In the genomic region with DNA sequence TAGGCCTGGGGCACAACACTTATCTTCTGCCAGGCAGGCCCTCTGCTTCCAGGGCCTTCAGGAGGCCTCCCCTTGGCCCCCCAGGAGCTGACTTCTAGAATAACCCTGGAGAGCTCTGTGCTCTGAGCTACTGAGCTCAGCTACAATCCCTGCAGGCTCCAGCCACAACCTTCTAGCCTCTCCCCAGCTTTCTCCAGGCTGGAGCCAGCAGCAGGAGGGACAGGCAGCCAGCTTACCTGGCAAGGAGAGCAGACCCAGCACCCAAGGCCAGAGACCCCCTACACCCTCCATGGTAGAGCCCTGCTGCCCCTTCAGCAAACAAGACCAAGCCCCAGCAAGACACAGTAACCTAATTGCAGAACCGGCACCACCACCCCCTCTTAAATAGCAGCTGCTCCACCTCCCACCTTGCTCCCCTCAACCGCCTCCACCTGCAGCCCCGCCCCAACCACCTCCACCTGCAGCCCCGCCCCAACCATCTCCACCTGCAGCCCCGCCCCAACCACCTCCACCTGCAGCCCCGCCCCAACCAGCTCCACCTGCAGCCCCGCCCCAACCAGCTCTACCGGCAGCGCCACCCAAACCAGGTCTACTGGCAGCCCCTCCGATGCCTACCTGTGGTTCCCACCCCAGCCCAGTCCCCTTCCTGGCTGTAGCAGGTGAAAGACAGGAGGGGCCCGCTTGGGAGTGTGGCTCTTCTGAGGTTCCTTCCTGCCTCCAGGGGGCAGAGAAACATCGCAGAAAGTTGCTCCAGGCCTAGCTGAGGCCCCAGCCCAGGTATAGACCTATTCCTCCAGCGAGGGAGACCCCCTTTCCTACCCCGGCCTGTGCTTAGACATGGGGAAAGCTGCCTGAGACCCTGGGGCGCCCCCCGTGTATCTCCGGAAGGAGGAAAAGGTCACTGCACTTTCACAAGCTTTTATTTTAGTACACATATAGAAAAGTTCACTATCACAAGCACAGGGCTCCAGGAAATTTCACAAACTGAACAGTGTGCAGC, we compare ENCODE assay signal across 1 cellular context.
TF ChIP-seq lines count a peak whose summit lies in the region.

A gene (minus strand): TSS at position 357 of the 1,000 bp plus-strand sequence. CDS start 66 bp downstream, at position 291.

TF ChIP-seq in HCT116, 20 proteins besides CTCF, POLR2A, EP300 and RAD21 (continued from another document):
- TF ChIP-seq, protein P1, sequence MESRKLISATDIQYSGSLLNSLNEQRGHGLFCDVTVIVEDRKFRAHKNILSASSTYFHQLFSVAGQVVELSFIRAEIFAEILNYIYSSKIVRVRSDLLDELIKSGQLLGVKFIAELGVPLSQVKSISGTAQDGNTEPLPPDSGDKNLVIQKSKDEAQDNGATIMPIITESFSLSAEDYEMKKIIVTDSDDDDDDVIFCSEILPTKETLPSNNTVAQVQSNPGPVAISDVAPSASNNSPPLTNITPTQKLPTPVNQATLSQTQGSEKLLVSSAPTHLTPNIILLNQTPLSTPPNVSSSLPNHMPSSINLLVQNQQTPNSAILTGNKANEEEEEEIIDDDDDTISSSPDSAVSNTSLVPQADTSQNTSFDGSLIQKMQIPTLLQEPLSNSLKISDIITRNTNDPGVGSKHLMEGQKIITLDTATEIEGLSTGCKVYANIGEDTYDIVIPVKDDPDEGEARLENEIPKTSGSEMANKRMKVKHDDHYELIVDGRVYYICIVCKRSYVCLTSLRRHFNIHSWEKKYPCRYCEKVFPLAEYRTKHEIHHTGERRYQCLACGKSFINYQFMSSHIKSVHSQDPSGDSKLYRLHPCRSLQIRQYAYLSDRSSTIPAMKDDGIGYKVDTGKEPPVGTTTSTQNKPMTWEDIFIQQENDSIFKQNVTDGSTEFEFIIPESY (IDR thresholded peaks at IDR 0.05; ENCODE audit: extremely low read depth, insufficient replicate concordance, low read length): no peak
- no peak for TF ChIP-seq YY1 (IDR thresholded peaks at IDR 0.05; ENCODE audit: extremely low read depth, insufficient replicate concordance, low read depth, low read length)
- no peak for TF ChIP-seq SRF (IDR thresholded peaks at IDR 0.05; ENCODE audit: low read depth)
- no peak for TF ChIP-seq EZH2phosphoT487 (IDR thresholded peaks at IDR 0.05; ENCODE audit: borderline replicate concordance)
- no peak for TF ChIP-seq SIN3A (IDR thresholded peaks at IDR 0.05; ENCODE audit: low read depth)
- no peak for TF ChIP-seq SP1 (IDR thresholded peaks at IDR 0.05; ENCODE audit: low read depth)
- TF ChIP-seq, protein P2, sequence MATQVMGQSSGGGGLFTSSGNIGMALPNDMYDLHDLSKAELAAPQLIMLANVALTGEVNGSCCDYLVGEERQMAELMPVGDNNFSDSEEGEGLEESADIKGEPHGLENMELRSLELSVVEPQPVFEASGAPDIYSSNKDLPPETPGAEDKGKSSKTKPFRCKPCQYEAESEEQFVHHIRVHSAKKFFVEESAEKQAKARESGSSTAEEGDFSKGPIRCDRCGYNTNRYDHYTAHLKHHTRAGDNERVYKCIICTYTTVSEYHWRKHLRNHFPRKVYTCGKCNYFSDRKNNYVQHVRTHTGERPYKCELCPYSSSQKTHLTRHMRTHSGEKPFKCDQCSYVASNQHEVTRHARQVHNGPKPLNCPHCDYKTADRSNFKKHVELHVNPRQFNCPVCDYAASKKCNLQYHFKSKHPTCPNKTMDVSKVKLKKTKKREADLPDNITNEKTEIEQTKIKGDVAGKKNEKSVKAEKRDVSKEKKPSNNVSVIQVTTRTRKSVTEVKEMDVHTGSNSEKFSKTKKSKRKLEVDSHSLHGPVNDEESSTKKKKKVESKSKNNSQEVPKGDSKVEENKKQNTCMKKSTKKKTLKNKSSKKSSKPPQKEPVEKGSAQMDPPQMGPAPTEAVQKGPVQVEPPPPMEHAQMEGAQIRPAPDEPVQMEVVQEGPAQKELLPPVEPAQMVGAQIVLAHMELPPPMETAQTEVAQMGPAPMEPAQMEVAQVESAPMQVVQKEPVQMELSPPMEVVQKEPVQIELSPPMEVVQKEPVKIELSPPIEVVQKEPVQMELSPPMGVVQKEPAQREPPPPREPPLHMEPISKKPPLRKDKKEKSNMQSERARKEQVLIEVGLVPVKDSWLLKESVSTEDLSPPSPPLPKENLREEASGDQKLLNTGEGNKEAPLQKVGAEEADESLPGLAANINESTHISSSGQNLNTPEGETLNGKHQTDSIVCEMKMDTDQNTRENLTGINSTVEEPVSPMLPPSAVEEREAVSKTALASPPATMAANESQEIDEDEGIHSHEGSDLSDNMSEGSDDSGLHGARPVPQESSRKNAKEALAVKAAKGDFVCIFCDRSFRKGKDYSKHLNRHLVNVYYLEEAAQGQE (IDR thresholded peaks at IDR 0.05; ENCODE audit: low read depth): no peak
- no peak for TF ChIP-seq JUND (IDR thresholded peaks at IDR 0.05)
TF ChIP-seq in HCT116: peak in this region for 0.
